24 cellular contexts compared by ENCODE assay signal in the genomic region with DNA sequence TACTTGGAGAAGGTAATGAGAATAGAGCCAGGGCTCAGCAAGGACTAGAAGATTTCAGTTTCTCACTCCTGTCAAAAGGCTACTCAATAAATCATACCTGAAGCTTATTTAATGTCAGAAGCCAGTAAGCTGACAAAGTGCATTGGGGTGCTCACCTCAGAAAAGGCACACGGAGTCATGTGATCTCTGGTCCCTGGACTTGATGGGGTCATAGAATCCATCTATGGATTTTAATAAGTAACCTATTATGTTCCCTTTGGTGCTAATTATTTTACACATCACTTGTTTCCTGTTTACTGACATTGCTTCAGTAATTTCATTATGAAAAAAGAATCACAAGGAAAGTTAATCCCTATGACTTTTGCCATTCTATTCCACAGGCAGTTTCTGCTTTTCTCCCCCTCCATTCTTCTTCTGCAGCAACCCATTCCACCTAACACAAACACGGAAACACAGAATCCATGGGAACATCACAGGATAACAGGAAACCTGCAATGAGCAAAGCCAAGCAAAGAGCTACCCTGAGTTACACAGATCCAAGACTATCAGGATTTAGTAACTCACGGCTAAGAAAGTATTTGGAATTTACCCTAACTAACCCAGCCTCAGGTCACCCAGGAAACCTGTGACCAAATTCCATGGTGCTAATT.
"Had no signal": no experiment of that assay in that cellular context is flagged by ENCODE, and none has a peak within 500 bp of the region (broad histone marks: within the 10 kb centered on the region; RNA-seq: fewer than 3 reads in every experiment).

No MANE protein-coding gene starts in this region.

- H3K27me3 ChIP-seq: brain microvascular endothelial cell, esophagus muscularis mucosa, gastroesophageal sphincter, heart right ventricle had no signal

- H3K4me3 ChIP-seq: coronary artery, esophagus muscularis mucosa, gastroesophageal sphincter, heart right ventricle, lower lobe of right lung, skin epidermis had no signal

- H3K4me1 ChIP-seq: lower lobe of right lung had no signal

- DNase-seq: activated CD4-positive, alpha-beta T cell treated with anti-CD3 and anti-CD28 coated beads, Interleukin-2, amount 10 ng/mL, durations not matched to agents 24 days and 14 days; activated CD8-positive, alpha-beta T cell treated with anti-CD3 and anti-CD28 coated beads for 36 hours; activated naive CD4-positive, alpha-beta T cell; activated naive CD8-positive, alpha-beta T cell treated with anti-CD3 and anti-CD28 coated beads, Interleukin-2, amount 10 ng/mL, durations not matched to agents 7 days and 5 days; activated T-cell treated with anti-CD3 and anti-CD28 coated beads, Interleukin-2, amount 50 U/mL, for 1 hour; brain microvascular endothelial cell; heart right ventricle; immature natural killer cell; lower lobe of right lung; nephron progenitor cell; nucleus accumbens; posterior cingulate gyrus; right cardiac atrium; stimulated activated CD4-positive, alpha-beta T cell treated with anti-CD3 and anti-CD28 coated beads, Interleukin-15, amount 100 ng/mL, for 24 hours; stimulated activated CD4-positive, alpha-beta T cell treated with anti-CD3 and anti-CD28 coated beads, Interleukin-2, amount 100 ng/mL, for 48 hours; stimulated activated naive CD8-positive, alpha-beta T cell treated with anti-CD3 and anti-CD28 coated beads, Interleukin-15, amount 100 ng/mL, for 72 hours; T-helper 1 cell; T-helper 9 cell; trophoblast cell had no signal

- ATAC-seq: activated CD8-positive, alpha-beta T cell treated with anti-CD3 and anti-CD28 coated beads for 36 hours; activated T-helper 17 cell treated with anti-CD3 and anti-CD28 coated beads, Interleukin-2, amount 50 U/mL, for 72 hours; gastroesophageal sphincter; lower lobe of right lung; right cardiac atrium; stimulated activated naive CD8-positive, alpha-beta T cell treated with anti-CD3 and anti-CD28 coated beads, Interleukin-15, amount 100 ng/mL, for 72 hours had no signal

- H3K9me3 ChIP-seq: esophagus muscularis mucosa, gastroesophageal sphincter, heart right ventricle, lower lobe of right lung had no signal

- H3K27ac ChIP-seq: brain microvascular endothelial cell, coronary artery, esophagus muscularis mucosa, gastroesophageal sphincter, lower lobe of right lung, skin epidermis had no signal

- H3K36me3 ChIP-seq: brain microvascular endothelial cell, lower lobe of right lung had no signal
